ENCODE assay signal across 8 cellular contexts in genomic region chrX:34656842-34657780, GRCh38. TPM values are rescaled to one million over a fixed set of nuclear protein-coding genes. Genes with fewer than 3 reads are reported as not detected.
DNase-seq lines count a peak whose midpoint lies in the region; ATAC-seq and TF ChIP-seq lines count a peak whose summit lies in the region.

TSS of gene TMEM47 (minus strand) at chrX:34657285. CDS start at chrX:34657029, 256 bp downstream.

- DNase-seq in activated naive CD4-positive, alpha-beta T cell treated with anti-CD3 and anti-CD28 coated beads for 36 hours = no peak
- DNase-seq in NCI-H748 treated with DMSO at 0.1 percent for 48 hours (lab: John Stamatoyannopoulos, UW) = peak; percentile 29
- peak; percentile 74 for DNase-seq in dermis blood vessel endothelial cell
- peak; percentile 81 for DNase-seq in left lobe of liver (ENCODE audit: low spot score)
- no peak for DNase-seq in activated effector memory CD4-positive, alpha-beta T cell treated with anti-CD3 and anti-CD28 coated beads, Interleukin-2, amount 50 U/mL, for 16 hours

- CTCF ChIA-PET in activated naive CD4-positive, alpha-beta T cell treated with anti-CD3 and anti-CD28 coated beads for 36 hours (lab: Charles Lee) = no interaction called here

- TF ChIP-seq CTCF in subcutaneous adipose tissue (IDR thresholded peaks at IDR 0.05; ENCODE audit: low read depth) = no peak

- H3K4me3 Mint-ChIP-seq in activated naive CD4-positive, alpha-beta T cell treated with anti-CD3 and anti-CD28 coated beads, Interleukin-2, amount 50 U/mL, for 24 hours = peak within 1 kb of the TSS; percentile 70
- no peak within 1 kb of the TSS for H3K4me3 Mint-ChIP-seq in activated naive CD4-positive, alpha-beta T cell treated with anti-CD3 and anti-CD28 coated beads for 36 hours

- H3K4me1 Mint-ChIP-seq in activated naive CD4-positive, alpha-beta T cell treated with anti-CD3 and anti-CD28 coated beads, Interleukin-2, amount 50 U/mL, for 24 hours = peaks cover 4% of the 10 kb centered on the region
- H3K4me1 Mint-ChIP-seq in activated naive CD4-positive, alpha-beta T cell treated with anti-CD3 and anti-CD28 coated beads for 36 hours (ENCODE audit: low read depth) = peaks cover 8% of the 10 kb centered on the region

- peaks cover 5% of the 10 kb centered on the region for H3K9me3 Mint-ChIP-seq in activated naive CD4-positive, alpha-beta T cell treated with anti-CD3 and anti-CD28 coated beads, Interleukin-2, amount 50 U/mL, for 24 hours
- H3K9me3 Mint-ChIP-seq in activated naive CD4-positive, alpha-beta T cell treated with anti-CD3 and anti-CD28 coated beads for 36 hours = no peaks in the 10 kb centered on the region

- H3K27ac Mint-ChIP-seq in activated naive CD4-positive, alpha-beta T cell treated with anti-CD3 and anti-CD28 coated beads, Interleukin-2, amount 50 U/mL, for 24 hours = no peak within 1 kb of the TSS
- no peak within 1 kb of the TSS for H3K27ac Mint-ChIP-seq in activated naive CD4-positive, alpha-beta T cell treated with anti-CD3 and anti-CD28 coated beads for 36 hours

- no peaks in the 10 kb centered on the region for H3K36me3 Mint-ChIP-seq in activated naive CD4-positive, alpha-beta T cell treated with anti-CD3 and anti-CD28 coated beads, Interleukin-2, amount 50 U/mL, for 24 hours
- no peaks in the 10 kb centered on the region for H3K36me3 Mint-ChIP-seq in activated naive CD4-positive, alpha-beta T cell treated with anti-CD3 and anti-CD28 coated beads for 36 hours (ENCODE audit: low read depth)

- peak; percentile 96 for ATAC-seq in left lobe of liver
- ATAC-seq in HG03565 (IDR thresholded peaks at IDR 0.05; ENCODE audit: unreplicated experiment) = no peak

- H3K27me3 Mint-ChIP-seq in activated naive CD4-positive, alpha-beta T cell treated with anti-CD3 and anti-CD28 coated beads, Interleukin-2, amount 50 U/mL, for 24 hours = peaks cover 13% of the 10 kb centered on the region
- peaks cover 23% of the 10 kb centered on the region for H3K27me3 Mint-ChIP-seq in activated naive CD4-positive, alpha-beta T cell treated with anti-CD3 and anti-CD28 coated beads for 36 hours (ENCODE audit: low read depth)

- intact Hi-C loops in activated naive CD4-positive, alpha-beta T cell treated with anti-CD3 and anti-CD28 coated beads for 36 hours (cut with micrococcal nuclease) = no loop called here

RNA-seq across cellular contexts. Expression of gene TMEM47, which starts in this region (rescaled TPM):
- total RNA-seq in activated naive CD4-positive, alpha-beta T cell treated with anti-CD3 and anti-CD28 coated beads for 36 hours = not detected
- total RNA-seq in dermis blood vessel endothelial cell (8.7 and 12.4 TPM in 2 replicates), left lobe of liver (9.4 TPM), subcutaneous adipose tissue (10 to 100 TPM; 31.1 to 56.1 (median 46.3) TPM)

Comparison
In these comparisons a context has a peak if more than half of its experiments do, and no peak if none do; other contexts are left out.
1. DNase-seq: peak in NCI-H748 treated with DMSO at 0.1 percent for 48 hours (single experiment), dermis blood vessel endothelial cell (single experiment) and left lobe of liver (single experiment); none in activated naive CD4-positive, alpha-beta T cell treated with anti-CD3 and anti-CD28 coated beads for 36 hours (single experiment) and activated effector memory CD4-positive, alpha-beta T cell treated with anti-CD3 and anti-CD28 coated beads, Interleukin-2, amount 50 U/mL, for 16 hours (single experiment).